ENCODE assay signal across 8 cellular contexts in genomic region chr1:155219592-155220031, GRCh38. TPM values are rescaled to one million over a fixed set of nuclear protein-coding genes. Genes with fewer than 3 reads are reported as not detected.
DNase-seq lines count a peak whose midpoint lies in the region; ATAC-seq lines count a peak whose summit lies in the region.

No MANE protein-coding gene starts in this region.

- H3K9me3 Mint-ChIP-seq in T-helper 1 cell treated with Interleukin-12 subunit alpha and Interleukin-12 subunit beta and Interleukin-4 antibody, amounts not matched to agents 30 μg/mL and 1 μg/mL, for 36 hours = no peaks in the 10 kb centered on the region

- peak overlapping the region; percentile 84 for H3K27ac Mint-ChIP-seq in T-helper 1 cell treated with Interleukin-12 subunit alpha and Interleukin-12 subunit beta and Interleukin-4 antibody, amounts not matched to agents 30 μg/mL and 1 μg/mL, for 36 hours

- H3K27me3 Mint-ChIP-seq in T-helper 1 cell treated with Interleukin-12 subunit alpha and Interleukin-12 subunit beta and Interleukin-4 antibody, amounts not matched to agents 30 μg/mL and 1 μg/mL, for 36 hours (ENCODE audit: low read depth) = no peaks in the 10 kb centered on the region

- ATAC-seq in left ventricle myocardium superior (peak; percentile 8), sciatic nerve (peak; percentile 70), GM21515 (IDR thresholded peaks at IDR 0.05; ENCODE audit: unreplicated experiment) (no peak)

- peaks cover 28% of the 10 kb centered on the region for H3K4me1 Mint-ChIP-seq in T-helper 1 cell treated with Interleukin-12 subunit alpha and Interleukin-12 subunit beta and Interleukin-4 antibody, amounts not matched to agents 30 μg/mL and 1 μg/mL, for 36 hours (ENCODE audit: low read depth)

- intact Hi-C loops in left ventricle myocardium superior (cut with micrococcal nuclease) (no loop called here), sciatic nerve (cut with DNase I) (no loop called here)

- DNase-seq in DMS79 treated with DMSO at 0.1 percent for 48 hours (lab: John Stamatoyannopoulos, UW) = peak; percentile 9
- no peak for DNase-seq in DMS79 (lab: John Stamatoyannopoulos, UW)
- no peak for DNase-seq in left ventricle myocardium superior
- no peak for DNase-seq in sciatic nerve (ENCODE audit: low spot score)
- no peak for DNase-seq in NCI-H524 treated with DMSO at 0.1 percent for 48 hours (lab: John Stamatoyannopoulos, UW)
- no peak for DNase-seq in DMS114 treated with DMSO at 0.1 percent for 48 hours (lab: John Stamatoyannopoulos, UW; ENCODE audit: unreplicated experiment)

- H3K36me3 Mint-ChIP-seq in T-helper 1 cell treated with Interleukin-12 subunit alpha and Interleukin-12 subunit beta and Interleukin-4 antibody, amounts not matched to agents 30 μg/mL and 1 μg/mL, for 36 hours (ENCODE audit: low read depth) = peaks cover 8% of the 10 kb centered on the region

- peak overlapping the region; percentile 17 for H3K4me3 Mint-ChIP-seq in T-helper 1 cell treated with Interleukin-12 subunit alpha and Interleukin-12 subunit beta and Interleukin-4 antibody, amounts not matched to agents 30 μg/mL and 1 μg/mL, for 36 hours

RNA-seq across cellular contexts. Expression of gene MTX1, which starts 11.1 kb away (rescaled TPM):
- 14.1 TPM for total RNA-seq in left ventricle myocardium superior
- total RNA-seq in sciatic nerve = 20.0 TPM

RNA-seq across cellular contexts. Expression of gene THBS3, which starts 11.9 kb away (rescaled TPM):
- 6.3 TPM for total RNA-seq in left ventricle myocardium superior
- 58.8 TPM for total RNA-seq in sciatic nerve

RNA-seq across cellular contexts. Expression of gene ENTREP3, which starts 35.7 kb away (rescaled TPM):
- total RNA-seq in left ventricle myocardium superior = 15.0 TPM
- total RNA-seq in sciatic nerve = 28.4 TPM

RNA-seq across cellular contexts. Expression of gene SCAMP3, which starts 42.5 kb away (rescaled TPM):
- 62.7 TPM for total RNA-seq in left ventricle myocardium superior
- total RNA-seq in sciatic nerve = 44.0 TPM

RNA-seq across cellular contexts. Expression of gene TRIM46, which starts 46.0 kb away (rescaled TPM):
- total RNA-seq in left ventricle myocardium superior (0.22 TPM), sciatic nerve (4.8 TPM)
